ENCODE assay signal across 17 cellular contexts in genomic region chr17:5045496-5045895, GRCh38. TPM values are rescaled to one million over a fixed set of nuclear protein-coding genes. Genes with fewer than 3 reads are reported as not detected.
"Had no signal": no experiment of that assay in that cellular context is flagged by ENCODE, and none has a peak within 500 bp of the region (broad histone marks: within the 10 kb centered on the region; RNA-seq: fewer than 3 reads in every experiment).

No MANE protein-coding gene starts in this region.

- DNase-seq: activated gamma-delta T cell treated with Interleukin-2 at 50 U/mL for 16 hours; activated T-cell treated with anti-CD3 and anti-CD28 coated beads, Interleukin-2, amount 50 U/mL, for 1 hour; cortex of kidney; endodermal cell; erythroblast; kidney; left ventricle myocardium superior; mesendoderm; thyroid gland had no signal

- H3K4me3 Mint-ChIP-seq: endodermal cell had no signal

- H3K27ac ChIP-seq: cardiac muscle cell, hepatocyte, neutrophil, right atrium auricular region, SK-N-MC, thyroid gland had no signal

- H3K4me1 ChIP-seq: thyroid gland had no signal

- ATAC-seq: left ventricle myocardium superior had no signal

- H3K4me1 Mint-ChIP-seq: endodermal cell had no signal

- H3K4me3 ChIP-seq: cardiac muscle cell, hepatocyte, right atrium auricular region, SK-N-MC, smooth muscle cell, thyroid gland had no signal

- H3K36me3 ChIP-seq: cardiac muscle cell, neutrophil, right atrium auricular region, thyroid gland had no signal

- FAIRE-seq: astrocyte, kidney had no signal

- H3K27me3 ChIP-seq: cardiac muscle cell, hepatocyte, neutrophil, right atrium auricular region, thyroid gland had no signal

- H3K9me3 ChIP-seq: neutrophil, right atrium auricular region, thyroid gland had no signal

- H3K27ac Mint-ChIP-seq: endodermal cell had no signal

RNA-seq across cellular contexts. Expression of gene SLC52A1, which starts 10.3 kb away (rescaled TPM):
- total RNA-seq: astrocyte, cardiac muscle cell, left ventricle myocardium superior, myocyte, right atrium auricular region had no signal
- polyA plus RNA-seq: cardiac muscle cell, hepatocyte had no signal

RNA-seq across cellular contexts. Expression of gene ZFP3, which starts 32.8 kb away (rescaled TPM):
- total RNA-seq: astrocyte had no signal

RNA-seq across cellular contexts. Expression of gene INCA1, which starts 48.2 kb away (rescaled TPM):
- total RNA-seq: smooth muscle cell had no signal
